ENCODE assay signal across 9 cellular contexts in genomic region chr4:86934147-86934771, GRCh38. TPM values are rescaled to one million over a fixed set of nuclear protein-coding genes. Genes with fewer than 3 reads are reported as not detected.
DNase-seq lines count a peak whose midpoint lies in the region; ATAC-seq, FAIRE-seq and TF ChIP-seq lines count a peak whose summit lies in the region.
"Had no signal": no experiment of that assay in that cellular context is flagged by ENCODE, and none has a peak within 500 bp of the region (broad histone marks: within the 10 kb centered on the region; RNA-seq: fewer than 3 reads in every experiment).

No MANE protein-coding gene starts in this region.

- no peak overlapping the region for H2BK5ac ChIP-seq in H1 (ENCODE audit: low read depth, low read length)

- H3K27me3 Mint-ChIP-seq in GM23338 (ENCODE audit: insufficient read depth, low read depth, poor library complexity), result peaks cover 4% of the 10 kb centered on the region
- peaks cover 26% of the 10 kb centered on the region for H3K27me3 Mint-ChIP-seq in nephron (ENCODE audit: low read depth)

- peak overlapping the region; percentile 83 for H2AFZ ChIP-seq in GM23338
- H2AFZ ChIP-seq in H1 (ENCODE audit: low read length), result 0 out of 2 replicates have a peak overlapping the region, but pooled peaks have one; percentile 54

- no peak overlapping the region for H3K14ac ChIP-seq in H1 (ENCODE audit: insufficient read length)

- H3K18ac ChIP-seq in H1 (ENCODE audit: extremely low read depth, low read length), result no peak overlapping the region; the same call in 1 of the 2 replicates

- H3K4me3 ChIP-seq in GM23338 (peak overlapping the region; percentile 71), H1 (ENCODE audit: extremely low read depth in 1 of 4, insufficient read depth in 2 of 4, low read depth in 3 of 4, low read length in 4 of 4) (peak overlapping the region; percentile 67 to 88 (median 80))

- peak; percentile 47 for DNase-seq in GM23338 (ENCODE audit: low spot score)
- no peak for DNase-seq in RWPE1 (ENCODE audit: low spot score)
- DNase-seq in H1 (ENCODE audit: low read depth in 1 of 2, low spot score in 2 of 2), result no peak
- no peak for DNase-seq in putamen (ENCODE audit: low spot score)
- no peak for DNase-seq in activated CD4-positive, CD25-positive, alpha-beta regulatory T cell treated with anti-CD3 and anti-CD28 coated beads, Interleukin-2, amount 50 U/mL, for 72 hours

- peak; percentile 24 for FAIRE-seq in H1 (lab: Jason Lieb, UNC)

- peak overlapping the region; percentile 22 to 53 (median 46); a peak in 5 of 7 replicates for H3K9ac ChIP-seq in H1 (replicated peaks in 1 of 4; ENCODE audit: extremely low read depth in 1 of 4, low read depth in 3 of 4, low read length in 3 of 4)

- H3K36me3 Mint-ChIP-seq in GM23338 (ENCODE audit: low read depth), result peaks cover 7% of the 10 kb centered on the region
- no peaks in the 10 kb centered on the region for H3K36me3 Mint-ChIP-seq in nephron (ENCODE audit: low read depth)

- no peak overlapping the region for H4K8ac ChIP-seq in H1 (ENCODE audit: extremely low read depth, insufficient read depth, low read length)

- POLR2A ChIA-PET in RWPE1 (lab: Yijun Ruan, JAX; ENCODE audit: low non-redundant PET), result interaction anchor here (1.6 to 3.1 kb wide), 2 partner anchors 72 to 77 kb away, joined by 4 to 9 read pairs; no protein-coding TSS in a partner anchor
- POLR2A ChIA-PET in H1 (lab: Charles Lee; ENCODE audit: partially characterized antibody), result interaction anchor here (0.6 to 15.3 kb wide), 16 partner anchors 12 to 285 kb away, joined by 3 to 319 read pairs (median 4); no protein-coding TSS in a partner anchor

- no peak for TF ChIP-seq RAD21 in H1 (IDR thresholded peaks at IDR 0.05 in 1 of 2, conservative IDR thresholded peaks at IDR 0.05 in 1 of 2; ENCODE audit: low read depth in 2 of 2, low read length in 2 of 2)

- H3K27ac Mint-ChIP-seq in GM23338, result peak overlapping the region; percentile 91
- H3K27ac Mint-ChIP-seq in nephron, result peak overlapping the region; percentile 78 to 92 (median 85)

- CTCF ChIA-PET in RWPE1 (lab: Yijun Ruan, JAX), result interaction anchor here (0.6 to 2.5 kb wide), 5 partner anchors 10 to 435 kb away, joined by 3 to 13 read pairs (median 3); no protein-coding TSS in a partner anchor
- CTCF ChIA-PET in H1 (lab: Charles Lee; ENCODE audit: partially characterized antibody), result interaction anchor here (0.6 to 2.5 kb wide), 15 partner anchors 11 to 186 kb away, joined by 3 to 13 read pairs (median 4); no protein-coding TSS in a partner anchor

- H4K5ac ChIP-seq in H1 (ENCODE audit: insufficient read length, low read depth, low read length), result no peak overlapping the region

- H2BK20ac ChIP-seq in H1 (ENCODE audit: low read length), result no peak overlapping the region; the same call in 1 of the 2 replicates

- H3K23me2 ChIP-seq in H1 (ENCODE audit: low read depth, low read length), result peaks cover 4% of the 10 kb centered on the region; the same call in 1 of the 2 replicates

- TF ChIP-seq POLR2A in H1 (IDR thresholded peaks at IDR 0.05; ENCODE audit: control extremely low read depth in 1 of 2, low read depth in 2 of 2, low read length in 2 of 2), result no peak

- no peak overlapping the region for H2BK12ac ChIP-seq in H1 (ENCODE audit: low read depth, low read length)

- H3K4me1 Mint-ChIP-seq in GM23338 (peaks cover 29% of the 10 kb centered on the region), nephron (peaks cover 15% of the 10 kb centered on the region)

- no peak overlapping the region for H3K56ac ChIP-seq in H1 (replicated peaks; ENCODE audit: insufficient read length, low read depth, low read length)

- H2BK15ac ChIP-seq in H1 (ENCODE audit: low read length), result no peak overlapping the region

- H3K9me3 Mint-ChIP-seq in GM23338, result no peaks in the 10 kb centered on the region; the same call in 2 of the 3 replicates
- H3K9me3 Mint-ChIP-seq in nephron, result no peaks in the 10 kb centered on the region

- ATAC-seq in GM23338, result no peak
- ATAC-seq in HG03159 (IDR thresholded peaks at IDR 0.05; ENCODE audit: unreplicated experiment), result no peak
- ATAC-seq in HG02678 (IDR thresholded peaks at IDR 0.05; ENCODE audit: unreplicated experiment), result no peak

- TF ChIP-seq CTCF in GM23338 (conservative IDR thresholded peaks at IDR 0.05; ENCODE audit: low read depth in 2 of 2), result no peak
- TF ChIP-seq CTCF in RWPE1 (conservative IDR thresholded peaks at IDR 0.05; ENCODE audit: low read depth), result no peak
- no peak for TF ChIP-seq CTCF in H1 (IDR thresholded peaks at IDR 0.05; ENCODE audit: control extremely low read depth in 1 of 3, insufficient read depth in 1 of 3, low read depth in 1 of 3, low read length in 3 of 3)
- no peak for TF ChIP-seq CTCF in nephron (IDR thresholded peaks at IDR 0.05; ENCODE audit: unreplicated experiment in 3 of 3)

- H2AK5ac ChIP-seq in H1 (ENCODE audit: low read depth, low read length), result no peak overlapping the region

- H3K4me1 ChIP-seq in GM23338 (ENCODE audit: insufficient read depth), result peaks cover 29% of the 10 kb centered on the region
- 0 out of 7 replicates have a peak, but pooled peaks cover 0 to 3% (median 0%) of the 10 kb centered on the region in 4 experiments for H3K4me1 ChIP-seq in H1 (replicated peaks in 1 of 4; ENCODE audit: control insufficient read depth in 3 of 4, insufficient read depth in 4 of 4, low read length in 3 of 4)

- H4K20me1 ChIP-seq in GM23338 (replicated peaks; ENCODE audit: insufficient read depth), result 0 out of 2 replicates have a peak, but pooled peaks cover 5% of the 10 kb centered on the region
- H4K20me1 ChIP-seq in H1 (replicated peaks in 1 of 2; ENCODE audit: control insufficient read depth in 1 of 2, insufficient read depth in 2 of 2, low read length in 2 of 2), result no peaks in the 10 kb centered on the region

- H3K4me2 ChIP-seq in GM23338 (peak overlapping the region; percentile 91), H1 (ENCODE audit: insufficient read depth in 1 of 2, low read depth in 2 of 2, low read length in 2 of 2) (peak overlapping the region; percentile 77 to 78)

- 12% methylated on average over 15 of the region's 15 CpGs; no CpG with 5 or more reads in 1 of the 2 experiments for WGBS in H1 (ENCODE audit: extremely low coverage in 1 of 2, insufficient coverage in 1 of 2, insufficient read length in 1 of 2, insufficient replicate concordance in 2 of 2, low coverage in 1 of 2, low lambda C conversion rate in 2 of 2, missing lambda C conversion rate in 1 of 2), 2 experiments

- H3K27me3 ChIP-seq in GM23338 (ENCODE audit: insufficient read depth) (no peaks in the 10 kb centered on the region), H1 (replicated peaks in 1 of 4; ENCODE audit: control insufficient read depth in 3 of 4, extremely low read depth in 1 of 4, insufficient read depth in 3 of 4, low read length in 3 of 4) (no peaks in the 10 kb centered on the region)

- H3K4me3 Mint-ChIP-seq in GM23338 (peak overlapping the region; percentile 87), nephron (peak overlapping the region; percentile 81 to 87 (median 82))

- no peaks in the 10 kb centered on the region for H3K36me3 ChIP-seq in GM23338 (ENCODE audit: insufficient read depth)
- H3K36me3 ChIP-seq in H1 (ENCODE audit: control insufficient read depth in 2 of 4, insufficient read depth in 4 of 4, low read length in 3 of 4), result no peaks in the 10 kb centered on the region

- H3K79me2 ChIP-seq in GM23338 (replicated peaks; ENCODE audit: insufficient read depth) (peaks cover 32% of the 10 kb centered on the region), H1 (ENCODE audit: control insufficient read depth in 1 of 2, insufficient read depth in 2 of 2, low read length in 2 of 2) (peaks cover 19 to 32% of the 10 kb centered on the region in 2 experiments)

- peaks cover 9% of the 10 kb centered on the region for H3F3A ChIP-seq in GM23338 (replicated peaks; ENCODE audit: low read depth)

- no peak overlapping the region for H4K91ac ChIP-seq in H1 (replicated peaks; ENCODE audit: insufficient read length, low read length)

- H3K23ac ChIP-seq in H1 (ENCODE audit: insufficient read length), result no peak overlapping the region

- no peak overlapping the region for H2BK120ac ChIP-seq in H1 (replicated peaks; ENCODE audit: low read depth, low read length)

- H3K27ac ChIP-seq in GM23338 (ENCODE audit: low read depth) (peak overlapping the region; percentile 82), RWPE1 (peak overlapping the region; percentile 98), H1 (ENCODE audit: low read depth, low read length) (no peak overlapping the region)

- H3K79me1 ChIP-seq in H1 (ENCODE audit: low read depth, low read length), result no peaks in the 10 kb centered on the region

- no peak overlapping the region for H3K4ac ChIP-seq in H1 (replicated peaks; ENCODE audit: insufficient read length, low read depth, low read length)

- no peak for TF ChIP-seq EP300 in H1 (IDR thresholded peaks at IDR 0.05; ENCODE audit: borderline replicate concordance in 1 of 2, low read depth in 2 of 2, low read length in 2 of 2)

- H3K9me2 ChIP-seq in GM23338 (ENCODE audit: insufficient read depth), result no peaks in the 10 kb centered on the region

- H3K9me3 ChIP-seq in H1 (ENCODE audit: insufficient read depth in 2 of 2, low read depth in 1 of 2, low read length in 1 of 2), result no peaks in the 10 kb centered on the region

TF ChIP-seq in H1, 55 proteins besides CTCF, POLR2A, EP300 and RAD21 (continues in another document):
- TF ChIP-seq SRF (IDR thresholded peaks at IDR 0.05; ENCODE audit: low read depth, low read length), result no peak
- TF ChIP-seq YY1 (IDR thresholded peaks at IDR 0.05; ENCODE audit: low read depth, low read length), result no peak

RNA-seq across cellular contexts. Expression of gene AFF1, which starts 0.6 kb away (rescaled TPM):
- 53.8 and 67.2 TPM in 2 replicates for total RNA-seq in GM23338 (2014; rRNA removed; shearing (Covaris generic))
- polyA plus RNA-seq in GM23338 (2016; fragmentation: Nextera tagmentation; extraction: Ambion mirVana), result 37.6 and 42.6 TPM in 2 replicates
- 85.4 and 85.5 TPM in 2 replicates for total RNA-seq in H1 (2021; fragmentation: NEBNext Ultra II Directional; extraction: Animal tissue kit (Norgen Biotek cat#: 25700))
- 14.8 and 24.6 TPM in 2 replicates for polyA plus RNA-seq in H1 (2011; rRNA removed)
- 14.7 TPM for polyA plus RNA-seq in H1 (2011; cell fraction: cytosol; rRNA removed)
- polyA plus RNA-seq in H1 (2011; cell fraction: nucleus; rRNA removed), result 39.6 TPM
- 16.6 to 29.0 TPM (median 21.1 TPM) in 4 replicates for polyA plus RNA-seq in H1 (2012, experiment 1 of 2)
- 1.9 TPM for polyA plus RNA-seq in H1 (2012, experiment 2 of 2)
- 29.1 TPM for polyA plus RNA-seq in H1 (2013, experiment 1 of 2)
- 29.0 TPM for polyA plus RNA-seq in H1 (2013, experiment 2 of 2)
- 104 and 106 TPM in 2 replicates for polyA minus RNA-seq in H1 (2011; rRNA and poly(A)+ RNA removed)
- 44.7 TPM for polyA minus RNA-seq in H1 (2011; cell fraction: cytosol; rRNA and poly(A)+ RNA removed)
- polyA minus RNA-seq in H1 (2011; cell fraction: nucleus; rRNA and poly(A)+ RNA removed), result 152 TPM

RNA-seq across cellular contexts. Expression of gene C4orf36, which starts 42.0 kb away (rescaled TPM):
- 1.1 TPM in 1 of 2 replicates, not detected in the other for total RNA-seq in GM23338 (2014; rRNA removed; shearing (Covaris generic))
- polyA plus RNA-seq in GM23338 (2016; fragmentation: Nextera tagmentation; extraction: Ambion mirVana) (0.97 and 1.6 TPM in 2 replicates), H1 (2011; rRNA removed) (1.2 and 1.4 TPM in 2 replicates)
- total RNA-seq in H1 (2021; fragmentation: NEBNext Ultra II Directional; extraction: Animal tissue kit (Norgen Biotek cat#: 25700)), result 1.5 TPM in 2 replicates
- 1.8 TPM for polyA plus RNA-seq in H1 (2011; cell fraction: cytosol; rRNA removed)
- polyA plus RNA-seq in H1 (2011; cell fraction: nucleus; rRNA removed), result 1.7 TPM
- 1.4 to 2.5 TPM (median 1.9 TPM) in 4 replicates for polyA plus RNA-seq in H1 (2012, experiment 1 of 2)
- 1.6 TPM for polyA plus RNA-seq in H1 (2012, experiment 2 of 2)
- polyA plus RNA-seq in H1 (2013, experiment 1 of 2), result 0.71 TPM
- 1.4 TPM for polyA plus RNA-seq in H1 (2013, experiment 2 of 2)
- polyA minus RNA-seq in H1 (2011; rRNA and poly(A)+ RNA removed), result 0.98 and 1.4 TPM in 2 replicates
- polyA minus RNA-seq in H1 (2011; cell fraction: cytosol; rRNA and poly(A)+ RNA removed), result 1.0 TPM
- polyA minus RNA-seq in H1 (2011; cell fraction: nucleus; rRNA and poly(A)+ RNA removed), result 0.90 TPM
- total RNA-seq: T-helper 2 cell treated with Interferon-gamma antibody and Interleukin-4, amounts not matched to agents 100 ng/mL and 5 ng/mL, for 36 hours had no signal
